8 cellular contexts compared by ENCODE assay signal in genomic region chr5:611731-612486, GRCh38. TPM values are rescaled to one million over a fixed set of nuclear protein-coding genes. Genes with fewer than 3 reads are reported as not detected.
DNase-seq lines count a peak whose midpoint lies in the region; ATAC-seq, FAIRE-seq and TF ChIP-seq lines count a peak whose summit lies in the region.

A gene with protein sequence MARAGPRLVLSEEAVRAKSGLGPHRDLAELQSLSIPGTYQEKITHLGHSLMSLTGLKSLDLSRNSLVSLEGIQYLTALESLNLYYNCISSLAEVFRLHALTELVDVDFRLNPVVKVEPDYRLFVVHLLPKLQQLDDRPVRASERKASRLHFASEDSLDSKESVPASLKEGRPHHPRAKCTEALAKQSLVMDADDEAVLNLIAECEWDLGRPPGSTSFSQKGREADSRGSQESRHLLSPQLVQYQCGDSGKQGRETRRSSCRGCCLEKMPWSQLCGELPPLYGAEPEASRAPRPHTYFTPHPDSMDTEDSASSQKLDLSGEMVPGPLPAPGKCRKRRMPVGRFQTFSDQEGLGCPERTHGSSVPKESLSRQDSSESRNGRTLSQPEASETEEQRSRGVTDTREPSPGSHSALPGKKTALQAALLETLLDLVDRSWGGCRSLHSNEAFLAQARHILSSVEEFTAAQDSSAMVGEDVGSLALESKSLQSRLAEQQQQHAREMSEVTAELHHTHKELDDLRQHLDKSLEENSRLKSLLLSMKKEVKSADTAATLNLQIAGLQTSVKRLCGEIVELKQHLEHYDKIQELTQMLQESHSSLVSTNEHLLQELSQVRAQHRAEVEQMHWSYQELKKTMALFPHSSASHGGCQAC (plus strand): TSS chr5:612340. CDS start chr5:612362, 22 bp downstream.

- FAIRE-seq in kidney (lab: Jason Lieb, UNC) = no peak

- H3K27ac ChIP-seq in AG04450 (ENCODE audit: low read depth, low read length) (no peak within 1 kb of the TSS), kidney (ENCODE audit: low read depth in 2 of 2, low read length in 2 of 2) (no peak within 1 kb of the TSS)

- DNase-seq in AG04450 (ENCODE audit: low read depth, low spot score) = peak; percentile 39
- peak; percentile 70 for DNase-seq in NCI-H226
- peak; percentile 87 for DNase-seq in activated CD4-positive, CD25-positive, alpha-beta regulatory T cell treated with anti-CD3 and anti-CD28 coated beads, Interleukin-2, amount 50 U/mL, for 16 hours (ENCODE audit: low read depth, low spot score)
- DNase-seq in central memory CD4-positive, alpha-beta T cell = peak; percentile 84
- peak; percentile 97 for DNase-seq in kidney
- DNase-seq in stimulated activated CD4-positive, alpha-beta T cell treated with anti-CD3 and anti-CD28 coated beads, Interleukin-12 subunit alpha, Interleukin-12 subunit beta, amount 100 ng/mL, for 48 hours (ENCODE audit: low read depth in 2 of 3, low spot score in 1 of 3) = peak; percentile 85 to 92 (median 89)

- POLR2A ChIA-PET in AG04450 (lab: Yijun Ruan, JAX) = interaction anchor here (0.6 kb wide), 1 partner anchor 138 kb away, joined by 3 read pairs; no protein-coding TSS in a partner anchor

- H3K4me3 ChIP-seq in AG04450 (ENCODE audit: low read depth, low read length) (peak within 1 kb of the TSS; percentile 81), kidney (ENCODE audit: low read length in 2 of 2) (peak within 1 kb of the TSS; percentile 77 to 83)

- TF ChIP-seq CTCF in AG04450 (IDR thresholded peaks at IDR 0.05; ENCODE audit: low read depth, low read length) (no peak), kidney (IDR thresholded peaks at IDR 0.05; ENCODE audit: borderline replicate concordance, extremely low read depth, insufficient read depth) (no peak)

- H3K9me3 ChIP-seq in AG04450 (ENCODE audit: control insufficient read depth, insufficient read depth, low read length) = no peaks in the 10 kb centered on the region; the same call in 1 of the 2 replicates
- H3K9me3 ChIP-seq in kidney (ENCODE audit: control insufficient read depth in 1 of 2, low read length in 2 of 2) = no peaks in the 10 kb centered on the region

- H3K4me1 ChIP-seq in kidney (ENCODE audit: control insufficient read depth in 1 of 2, insufficient read depth in 1 of 2, low read depth in 1 of 2, low read length in 2 of 2) = peaks cover 3 to 8% of the 10 kb centered on the region in 2 donors

- H3K9ac ChIP-seq in kidney (ENCODE audit: low read length in 2 of 2) = peak within 1 kb of the TSS; percentile 12 to 48

- H3K36me3 ChIP-seq in kidney (ENCODE audit: control insufficient read depth in 1 of 2, insufficient read depth in 2 of 2, low read length in 2 of 2) = no peaks in the 10 kb centered on the region

- ATAC-seq in GM18873 (IDR thresholded peaks at IDR 0.05; ENCODE audit: low FRiP score, unreplicated experiment) (peak; percentile 61), HG03135 (IDR thresholded peaks at IDR 0.05; ENCODE audit: unreplicated experiment) (peak; percentile 74)

- intact Hi-C loops in kidney (cut with DNase I) = no loop called here

- CTCF ChIA-PET in AG04450 (lab: Charles Lee) = interaction anchor here (1.2 to 1.4 kb wide), 2 partner anchors 60 to 295 kb away, joined by 3 read pairs; no protein-coding TSS in a partner anchor

- peaks cover 7% of the 10 kb centered on the region for H3K27me3 ChIP-seq in AG04450 (ENCODE audit: control insufficient read depth, insufficient read depth, low read length)

RNA-seq across cellular contexts. Expression of the gene that starts here (rescaled TPM):
- 0.66 and 0.91 TPM in 2 replicates for polyA plus RNA-seq in AG04450 (2011; rRNA removed)
- polyA minus RNA-seq in AG04450 (2011; rRNA and poly(A)+ RNA removed) = 6.2 and 6.3 TPM in 2 replicates
- 7.8 TPM for total RNA-seq in kidney
- polyA plus RNA-seq in kidney (ENCODE audit: insufficient read depth, low read depth, low replicate concordance) = 1.1 TPM

Comparison
In these comparisons a context has a peak if more than half of its experiments do, and no peak if none do; other contexts are left out.
1. DNase-seq: peak in every context shown above with its lines; median percentile 97 in kidney; 89 in stimulated activated CD4-positive, alpha-beta T cell treated with anti-CD3 and anti-CD28 coated beads, Interleukin-12 subunit alpha, Interleukin-12 subunit beta, amount 100 ng/mL, for 48 hours; 87 in activated CD4-positive, CD25-positive, alpha-beta regulatory T cell treated with anti-CD3 and anti-CD28 coated beads, Interleukin-2, amount 50 U/mL, for 16 hours; 84 in central memory CD4-positive, alpha-beta T cell; 70 in NCI-H226; 39 in AG04450.